ENCODE assay signal across 20 cellular contexts in genomic region chr22:27412866-27413445, GRCh38.
A peak's percentile ranks its signal among the peaks of the same experiment; 100 is the strongest.
DNase-seq lines count a peak whose midpoint lies in the region; FAIRE-seq and TF ChIP-seq lines count a peak whose summit lies in the region.
"Had no signal": no experiment of that assay in that cellular context is flagged by ENCODE, and none has a peak within 500 bp of the region (broad histone marks: within the 10 kb centered on the region; RNA-seq: fewer than 3 reads in every experiment).

No MANE protein-coding gene starts in this region.

- H3K9me3 ChIP-seq in H1 (ENCODE audit: insufficient read depth in 2 of 2, low read depth in 1 of 2, low read length in 1 of 2), result no peaks in the 10 kb centered on the region
- no peaks in the 10 kb centered on the region for H3K9me3 ChIP-seq in stomach
- H3K9me3 ChIP-seq: BLaER1, SK-N-SH had no signal

- POLR2A ChIA-PET in H1 (lab: Charles Lee; ENCODE audit: partially characterized antibody), result interaction anchor here (0.5 to 0.7 kb wide), 2 partner anchors 185 to 391 kb away, joined by 3 read pairs; no protein-coding TSS in a partner anchor
- POLR2A ChIA-PET in activated CD4-positive, alpha-beta memory T cell treated with anti-CD3 and anti-CD28 coated beads for 36 hours (lab: Charles Lee), result no interaction called here

- H2BK20ac ChIP-seq in H1 (ENCODE audit: low read length), result peak overlapping the region; percentile 76; the same call in 1 of the 2 replicates

- DNase-seq in AG10803 (ENCODE audit: low read depth) (peak; percentile 21), NCI-H2171 (lab: John Stamatoyannopoulos, UW) (peak; percentile 14), H1 (ENCODE audit: low read depth in 1 of 2, low spot score in 2 of 2) (no peak), mesendoderm (no peak), stomach (no peak)
- DNase-seq in activated T-cell treated with anti-CD3 and anti-CD28 coated beads, Interleukin-2, amount 50 U/mL, for 24 hours, result no peak
- no peak for DNase-seq in activated CD4-positive, alpha-beta memory T cell treated with anti-CD3 and anti-CD28 coated beads for 36 hours
- DNase-seq: Calu3; CD4-positive, alpha-beta memory T cell; HFFc6; NCI-H1436; NCI-H1930; NCI-H69; SHP77; SK-N-SH had no signal

- H3K23ac ChIP-seq in H1 (ENCODE audit: insufficient read length), result no peak overlapping the region
- no peak overlapping the region for H3K23ac ChIP-seq in mesendoderm (ENCODE audit: low read length)

- H3K9me3 Mint-ChIP-seq in activated T-cell treated with anti-CD3 and anti-CD28 coated beads, Interleukin-2, amount 50 U/mL, for 24 hours, result no peaks in the 10 kb centered on the region
- no peaks in the 10 kb centered on the region for H3K9me3 Mint-ChIP-seq in activated CD4-positive, alpha-beta memory T cell treated with anti-CD3 and anti-CD28 coated beads for 36 hours
- H3K9me3 Mint-ChIP-seq: HFFc6 had no signal

- H3K56ac ChIP-seq in H1 (replicated peaks; ENCODE audit: insufficient read length, low read depth, low read length), result no peak overlapping the region
- no peak overlapping the region for H3K56ac ChIP-seq in mesendoderm (ENCODE audit: low read length)

- H2BK120ac ChIP-seq in H1 (replicated peaks; ENCODE audit: low read depth, low read length) (no peak overlapping the region), mesendoderm (ENCODE audit: low read depth, low read length) (no peak overlapping the region)

- no peak overlapping the region for H3K27ac Mint-ChIP-seq in activated T-cell treated with anti-CD3 and anti-CD28 coated beads, Interleukin-2, amount 50 U/mL, for 24 hours
- H3K27ac Mint-ChIP-seq in activated CD4-positive, alpha-beta memory T cell treated with anti-CD3 and anti-CD28 coated beads for 36 hours, result no peak overlapping the region
- H3K27ac Mint-ChIP-seq: CD4-positive, alpha-beta memory T cell; HFFc6 had no signal

- H3K18ac ChIP-seq in H1 (ENCODE audit: extremely low read depth, low read length) (no peak overlapping the region), mesendoderm (ENCODE audit: low read length) (no peak overlapping the region)

- H3K27ac ChIP-seq in H1 (ENCODE audit: low read depth, low read length) (no peak overlapping the region), mesendoderm (ENCODE audit: low read depth, low read length) (no peak overlapping the region), stomach (no peak overlapping the region)
- H3K27ac ChIP-seq: BLaER1 had no signal

- peaks cover 4% of the 10 kb centered on the region; the same call in 1 of the 2 replicates for H3K23me2 ChIP-seq in H1 (ENCODE audit: low read depth, low read length)

- no peaks in the 10 kb centered on the region for H3K27me3 ChIP-seq in H1 (replicated peaks in 1 of 4; ENCODE audit: control insufficient read depth in 3 of 4, extremely low read depth in 1 of 4, insufficient read depth in 3 of 4, low read length in 3 of 4)
- H3K27me3 ChIP-seq in mesendoderm (ENCODE audit: insufficient read depth, low read length, poor library complexity), result no peaks in the 10 kb centered on the region
- no peaks in the 10 kb centered on the region for H3K27me3 ChIP-seq in stomach
- H3K27me3 ChIP-seq: BLaER1 had no signal

- no peak overlapping the region for H2AFZ ChIP-seq in H1 (ENCODE audit: low read length)

- no peaks in the 10 kb centered on the region for H3K36me3 Mint-ChIP-seq in activated T-cell treated with anti-CD3 and anti-CD28 coated beads, Interleukin-2, amount 50 U/mL, for 24 hours (ENCODE audit: low read depth)
- H3K36me3 Mint-ChIP-seq in activated CD4-positive, alpha-beta memory T cell treated with anti-CD3 and anti-CD28 coated beads for 36 hours, result no peaks in the 10 kb centered on the region
- H3K36me3 Mint-ChIP-seq: CD4-positive, alpha-beta memory T cell had no signal

- H3K36me3 ChIP-seq in H1 (ENCODE audit: control insufficient read depth in 2 of 4, insufficient read depth in 4 of 4, low read length in 3 of 4) (no peaks in the 10 kb centered on the region), mesendoderm (ENCODE audit: control insufficient read depth, insufficient read depth, low read length) (no peaks in the 10 kb centered on the region), stomach (no peaks in the 10 kb centered on the region)
- H3K36me3 ChIP-seq: BLaER1 had no signal

- H2AK5ac ChIP-seq in H1 (ENCODE audit: low read depth, low read length) (no peak overlapping the region), mesendoderm (ENCODE audit: low read length) (peak overlapping the region; percentile 45)

- H3K4ac ChIP-seq in H1 (replicated peaks; ENCODE audit: insufficient read length, low read depth, low read length) (no peak overlapping the region), mesendoderm (ENCODE audit: low read depth, low read length) (no peak overlapping the region)

- no peak overlapping the region for H2BK5ac ChIP-seq in H1 (ENCODE audit: low read depth, low read length)
- no peak overlapping the region for H2BK5ac ChIP-seq in mesendoderm (ENCODE audit: low read length)

- H3K79me1 ChIP-seq in H1 (ENCODE audit: low read depth, low read length), result no peaks in the 10 kb centered on the region
- no peaks in the 10 kb centered on the region for H3K79me1 ChIP-seq in mesendoderm (ENCODE audit: low read length)

- TF ChIP-seq CTCF in AG10803 (conservative IDR thresholded peaks at IDR 0.05; ENCODE audit: low read length), result no peak
- TF ChIP-seq CTCF in H1 (IDR thresholded peaks at IDR 0.05; ENCODE audit: control extremely low read depth in 1 of 3, insufficient read depth in 1 of 3, low read depth in 1 of 3, low read length in 3 of 3), result no peak
- no peak for TF ChIP-seq CTCF in stomach (IDR thresholded peaks at IDR 0.05)

- TF ChIP-seq POLR2A in H1 (IDR thresholded peaks at IDR 0.05; ENCODE audit: control extremely low read depth in 1 of 2, low read depth in 2 of 2, low read length in 2 of 2) (no peak), stomach (IDR thresholded peaks at IDR 0.05) (no peak)

- no peaks in the 10 kb centered on the region for H4K20me1 ChIP-seq in H1 (replicated peaks in 1 of 2; ENCODE audit: control insufficient read depth in 1 of 2, insufficient read depth in 2 of 2, low read length in 2 of 2)
- H4K20me1 ChIP-seq: BLaER1 had no signal

- H4K8ac ChIP-seq in H1 (ENCODE audit: extremely low read depth, insufficient read depth, low read length), result no peak overlapping the region
- no peak overlapping the region for H4K8ac ChIP-seq in mesendoderm (ENCODE audit: low read depth, low read length)

- CTCF ChIA-PET in H1 (lab: Charles Lee; ENCODE audit: partially characterized antibody), result interaction anchor here (0.9 to 1.2 kb wide), 3 partner anchors 13 to 269 kb away, joined by 3 read pairs; no protein-coding TSS in a partner anchor
- CTCF ChIA-PET in activated CD4-positive, alpha-beta memory T cell treated with anti-CD3 and anti-CD28 coated beads for 36 hours (lab: Charles Lee), result interaction anchor here (0.6 kb wide), 1 partner anchor 72 kb away, joined by 3 read pairs; no protein-coding TSS in a partner anchor

- H3K14ac ChIP-seq in H1 (ENCODE audit: insufficient read length), result no peak overlapping the region

- H3K4me1 ChIP-seq in H1 (replicated peaks in 1 of 4; ENCODE audit: control insufficient read depth in 3 of 4, insufficient read depth in 4 of 4, low read length in 3 of 4) (peaks cover 2 to 21% (median 13%) of the 10 kb centered on the region in 4 experiments), mesendoderm (ENCODE audit: control insufficient read depth, low read depth, low read length) (peaks cover 6% of the 10 kb centered on the region), stomach (peaks cover 8 to 18% (median 10%) of the 10 kb centered on the region in 4 donors)

- no peaks in the 10 kb centered on the region for H3K79me2 ChIP-seq in H1 (ENCODE audit: control insufficient read depth in 1 of 2, insufficient read depth in 2 of 2, low read length in 2 of 2)
- no peaks in the 10 kb centered on the region for H3K79me2 ChIP-seq in mesendoderm (ENCODE audit: control insufficient read depth, insufficient read depth, low read length)

- H2BK12ac ChIP-seq in H1 (ENCODE audit: low read depth, low read length), result 0 out of 2 replicates have a peak overlapping the region, but pooled peaks have one; percentile 6

- intact Hi-C loops in stomach (cut with DNase I; ENCODE audit: low total_unique reads), result no loop called here
- intact Hi-C loops in activated CD4-positive, alpha-beta memory T cell treated with anti-CD3 and anti-CD28 coated beads for 36 hours (cut with micrococcal nuclease), result no loop called here

- no peak for TF ChIP-seq EP300 in H1 (IDR thresholded peaks at IDR 0.05; ENCODE audit: borderline replicate concordance in 1 of 2, low read depth in 2 of 2, low read length in 2 of 2)
- TF ChIP-seq EP300 in stomach (IDR thresholded peaks at IDR 0.05), result no peak

- H3K4me3 ChIP-seq in AG10803 (ENCODE audit: low read length) (no peak overlapping the region), H1 (ENCODE audit: extremely low read depth in 1 of 4, insufficient read depth in 2 of 4, low read depth in 3 of 4, low read length in 4 of 4) (no peak overlapping the region), mesendoderm (ENCODE audit: low read length) (no peak overlapping the region), stomach (no peak overlapping the region)
- H3K4me3 ChIP-seq: BLaER1 had no signal

- no peak overlapping the region for H3K4me3 Mint-ChIP-seq in activated T-cell treated with anti-CD3 and anti-CD28 coated beads, Interleukin-2, amount 50 U/mL, for 24 hours
- no peak overlapping the region for H3K4me3 Mint-ChIP-seq in activated CD4-positive, alpha-beta memory T cell treated with anti-CD3 and anti-CD28 coated beads for 36 hours
- H3K4me3 Mint-ChIP-seq: CD4-positive, alpha-beta memory T cell; HFFc6 had no signal

- H3K4me1 Mint-ChIP-seq in activated T-cell treated with anti-CD3 and anti-CD28 coated beads, Interleukin-2, amount 50 U/mL, for 24 hours (ENCODE audit: low read depth), result no peaks in the 10 kb centered on the region
- no peaks in the 10 kb centered on the region for H3K4me1 Mint-ChIP-seq in activated CD4-positive, alpha-beta memory T cell treated with anti-CD3 and anti-CD28 coated beads for 36 hours (ENCODE audit: low read depth)

- FAIRE-seq in H1 (lab: Jason Lieb, UNC), result no peak
- FAIRE-seq: A204.1, H54, HepG2, RCC 7860 had no signal

- H3K9ac ChIP-seq in H1 (replicated peaks in 1 of 4; ENCODE audit: extremely low read depth in 1 of 4, low read depth in 3 of 4, low read length in 3 of 4) (no peak overlapping the region), mesendoderm (ENCODE audit: low read length) (no peak overlapping the region)
- H3K9ac ChIP-seq: BLaER1, SK-N-SH had no signal

- H4K5ac ChIP-seq in H1 (ENCODE audit: insufficient read length, low read depth, low read length) (no peak overlapping the region), mesendoderm (ENCODE audit: low read length) (no peak overlapping the region)

- 92% methylated on average over 7 of the region's 7 CpGs; no CpG with 5 or more reads in 1 of the 2 experiments for WGBS in H1 (ENCODE audit: extremely low coverage in 1 of 2, insufficient coverage in 1 of 2, insufficient read length in 1 of 2, insufficient replicate concordance in 2 of 2, low coverage in 1 of 2, low lambda C conversion rate in 2 of 2, missing lambda C conversion rate in 1 of 2), 2 experiments
- WGBS in mesendoderm (ENCODE audit: extremely low coverage, insufficient coverage, low lambda C conversion rate), result no CpG with 5 or more reads among the region's 7 CpGs
- 78 to 87% (median 84%) methylated on average over 6 to 7 of the region's 7 CpGs for WGBS in stomach, 5 donors

- H2BK15ac ChIP-seq in H1 (ENCODE audit: low read length) (peak overlapping the region; percentile 5; the same call in 1 of the 2 replicates), mesendoderm (replicated peaks; ENCODE audit: low read depth) (no peak overlapping the region)

- peaks cover 15% of the 10 kb centered on the region for H3K27me3 Mint-ChIP-seq in activated T-cell treated with anti-CD3 and anti-CD28 coated beads, Interleukin-2, amount 50 U/mL, for 24 hours
- peaks cover 4% of the 10 kb centered on the region for H3K27me3 Mint-ChIP-seq in activated CD4-positive, alpha-beta memory T cell treated with anti-CD3 and anti-CD28 coated beads for 36 hours

- H3K4me2 ChIP-seq in H1 (ENCODE audit: insufficient read depth in 1 of 2, low read depth in 2 of 2, low read length in 2 of 2) (no peak overlapping the region), mesendoderm (ENCODE audit: low read length) (no peak overlapping the region)
- H3K4me2 ChIP-seq: BLaER1, SK-N-SH had no signal

- no peak overlapping the region for H4K91ac ChIP-seq in H1 (replicated peaks; ENCODE audit: insufficient read length, low read length)

- TF ChIP-seq RAD21 in H1 (IDR thresholded peaks at IDR 0.05 in 1 of 2, conservative IDR thresholded peaks at IDR 0.05 in 1 of 2; ENCODE audit: low read depth in 2 of 2, low read length in 2 of 2), result no peak

Comparison
In these comparisons a context has a peak if more than half of its experiments do, and no peak if none do; other contexts are left out.
1. DNase-seq: peak in AG10803 (single experiment) and NCI-H2171 (single experiment); none in H1 (0 of 2), mesendoderm (single experiment), activated T-cell treated with anti-CD3 and anti-CD28 coated beads, Interleukin-2, amount 50 U/mL, for 24 hours (single experiment), stomach (single experiment) and activated CD4-positive, alpha-beta memory T cell treated with anti-CD3 and anti-CD28 coated beads for 36 hours (single experiment).